ENCODE assay signal across 27 cellular contexts in genomic region chr3:16471897-16472296, GRCh38.
"Had no signal": no experiment of that assay in that cellular context is flagged by ENCODE, and none has a peak within 500 bp of the region (broad histone marks: within the 10 kb centered on the region; RNA-seq: fewer than 3 reads in every experiment).

No MANE protein-coding gene starts in this region.

- DNase-seq: activated CD4-positive, alpha-beta memory T cell treated with anti-CD3 and anti-CD28 coated beads for 36 hours; activated CD4-positive, alpha-beta T cell treated with anti-CD3 and anti-CD28 coated beads, Interleukin-2, amount 10 ng/mL, durations not matched to agents 24 days and 14 days; activated CD4-positive, CD25-positive, alpha-beta regulatory T cell treated with anti-CD3 and anti-CD28 coated beads, Interleukin-2, amount 50 U/mL, for 72 hours; activated CD8-positive, alpha-beta memory T cell treated with anti-CD3 and anti-CD28 coated beads, Interleukin-2, amount 50 U/mL, for 4 hours; activated effector memory CD4-positive, alpha-beta T cell treated with anti-CD3 and anti-CD28 coated beads, Interleukin-2, amount 50 U/mL, for 16 hours; activated naive CD4-positive, alpha-beta T cell treated with anti-CD3 and anti-CD28 coated beads for 36 hours; activated naive CD8-positive, alpha-beta T cell treated with anti-CD3 and anti-CD28 coated beads for 36 hours; activated T-cell treated with anti-CD3 and anti-CD28 coated beads, Interleukin-2, amount 50 U/mL, for 1 hour; adrenal gland; aorta; foreskin fibroblast; islet precursor cell; midbrain; naive thymus-derived CD4-positive, alpha-beta T cell; occipital lobe; small intestine; stimulated activated CD4-positive, alpha-beta T cell treated with anti-CD3 and anti-CD28 coated beads, Interleukin-4, amount 100 ng/mL, for 24 hours; T-helper 2 cell; tibial artery; upper lobe of right lung had no signal

- ATAC-seq: naive thymus-derived CD4-positive, alpha-beta T cell; sciatic nerve; stimulated activated effector memory CD8-positive, alpha-beta T cell treated with anti-CD3 and anti-CD28 coated beads, Interleukin-12 subunit alpha, Interleukin-12 subunit beta, amount 100 ng/mL, for 72 hours; upper lobe of right lung had no signal

- H2AFZ ChIP-seq: neural progenitor cell, parathyroid adenoma had no signal

- H3K9ac ChIP-seq: neural progenitor cell, parathyroid adenoma had no signal

- FAIRE-seq: endothelial cell of umbilical vein, small intestine had no signal

- H3K36me3 ChIP-seq: adrenal gland, cardiac muscle cell, neural progenitor cell had no signal

- H3K27me3 ChIP-seq: adrenal gland, cardiac muscle cell, neural progenitor cell, tibial artery, upper lobe of right lung had no signal

- H3K27ac ChIP-seq: adrenal gland, cardiac muscle cell, coronary artery, neural progenitor cell, parathyroid adenoma, tibial artery, upper lobe of right lung had no signal

- H3K9me3 ChIP-seq: adrenal gland, upper lobe of right lung had no signal

- H3K4me1 ChIP-seq: neural progenitor cell, parathyroid adenoma had no signal

- H3K4me3 ChIP-seq: adrenal gland, cardiac muscle cell, coronary artery, neural progenitor cell, tibial artery, upper lobe of right lung had no signal

- H3K79me2 ChIP-seq: parathyroid adenoma had no signal

- H3K4me2 ChIP-seq: neural progenitor cell had no signal
